Comparison of ENCODE assay signal across 18 cellular contexts in genomic region chr4:22877653-22878052, GRCh38.
"Had no signal": no experiment of that assay in that cellular context is flagged by ENCODE, and none has a peak within 500 bp of the region (broad histone marks: within the 10 kb centered on the region; RNA-seq: fewer than 3 reads in every experiment).

No MANE protein-coding gene starts in this region.

- H3K4me3 ChIP-seq: esophagus muscularis mucosa, gastrocnemius medialis, heart right ventricle, prostate gland, right lobe of liver, testis, tibial nerve, upper lobe of right lung, vagina had no signal

- ATAC-seq: effector memory CD8-positive, alpha-beta T cell; gastrocnemius medialis; heart right ventricle; right lobe of liver; stimulated activated memory B cell treated with anti-CD40 and anti-IgM and Interleukin-4, amounts not matched to agents 10 μg/mL and 1 μg/mL and 100 μg/mL, for 72 hours; upper lobe of right lung had no signal

- DNase-seq: effector memory CD8-positive, alpha-beta T cell; gastrocnemius medialis; heart right ventricle; hypothalamus; kidney glomerular epithelial cell; mesendoderm; naive B cell; nephron progenitor cell; retina; right lobe of liver; stimulated activated CD4-positive, alpha-beta T cell treated with anti-CD3 and anti-CD28 coated beads, Interleukin-4, amount 100 ng/mL, for 24 hours; testis; upper lobe of right lung had no signal
